Comparison of ENCODE assay signal across 10 cellular contexts in genomic region chr12:116053479-116054195, GRCh38.
A peak's percentile ranks its signal among the peaks of the same experiment; 100 is the strongest.
DNase-seq lines count a peak whose midpoint lies in the region; ATAC-seq, FAIRE-seq and TF ChIP-seq lines count a peak whose summit lies in the region.
"Had no signal": no experiment of that assay in that cellular context is flagged by ENCODE, and none has a peak within 500 bp of the region (broad histone marks: within the 10 kb centered on the region; RNA-seq: fewer than 3 reads in every experiment).

No MANE protein-coding gene starts in this region.

- H3K4me3 Mint-ChIP-seq in stimulated activated naive B cell treated with anti-CD40 and anti-IgM and Interleukin-4, amounts not matched to agents 10 μg/mL and 1 μg/mL and 100 μg/mL, for 72 hours, result no peak overlapping the region
- H3K4me3 Mint-ChIP-seq in activated T-helper 2 cell treated with anti-CD3 and anti-CD28 coated beads, Interferon-gamma antibody, Interleukin-2, Interleukin-4, amounts not matched to agents 10 μg/mL and 5 μg/mL and 100 μg/mL, durations not matched to agents 14 hours and 24 hours and 36 hours (ENCODE audit: low read depth), result no peak overlapping the region
- H3K4me3 Mint-ChIP-seq: activated CD4-positive, alpha-beta T cell treated with anti-CD3 and anti-CD28 coated beads, Interleukin-2, amount 10 ng/mL, durations not matched to agents 24 days and 14 days had no signal

- H3K36me3 ChIP-seq in bronchial epithelial cell (ENCODE audit: control insufficient read depth, insufficient read depth, low read length), result no peaks in the 10 kb centered on the region

- peaks cover 26 to 35% of the 10 kb centered on the region in 2 donors for H3K4me1 Mint-ChIP-seq in stimulated activated naive B cell treated with anti-CD40 and anti-IgM and Interleukin-4, amounts not matched to agents 10 μg/mL and 1 μg/mL and 100 μg/mL, for 72 hours
- H3K4me1 Mint-ChIP-seq in activated T-helper 2 cell treated with anti-CD3 and anti-CD28 coated beads, Interferon-gamma antibody, Interleukin-2, Interleukin-4, amounts not matched to agents 10 μg/mL and 5 μg/mL and 100 μg/mL, durations not matched to agents 14 hours and 24 hours and 36 hours (ENCODE audit: low read depth), result peaks cover 36% of the 10 kb centered on the region

- H3K4me3 ChIP-seq in bronchial epithelial cell (ENCODE audit: low read depth, low read length), result no peak overlapping the region

- ATAC-seq in left lobe of liver (peak; percentile 90), HG02870 (IDR thresholded peaks at IDR 0.05; ENCODE audit: unreplicated experiment) (no peak), HG03135 (IDR thresholded peaks at IDR 0.05; ENCODE audit: unreplicated experiment) (no peak)
- ATAC-seq in stimulated activated naive B cell treated with anti-CD40 and anti-IgM and Interleukin-4, amounts not matched to agents 10 μg/mL and 1 μg/mL and 100 μg/mL, for 72 hours (replicated peaks), result peak; percentile 48 to 53

- H3K27me3 ChIP-seq in bronchial epithelial cell (ENCODE audit: control insufficient read depth, insufficient read depth, low read length), result no peaks in the 10 kb centered on the region

- TF ChIP-seq CTCF in bronchial epithelial cell (IDR thresholded peaks at IDR 0.05; ENCODE audit: insufficient read depth, low read length, severe bottlenecking), result no peak

- DNase-seq in HS-5 (ENCODE audit: low read depth) (peak; percentile 11), bronchial epithelial cell (ENCODE audit: low read depth) (peak; percentile 41), left lobe of liver (ENCODE audit: low spot score) (peak; percentile 86), NK-92 (lab: John Stamatoyannopoulos, UW; ENCODE audit: unreplicated experiment) (no peak)
- DNase-seq in stimulated activated naive B cell treated with anti-CD40 and anti-IgM and Interleukin-4, amounts not matched to agents 10 μg/mL and 1 μg/mL and 100 μg/mL, for 72 hours, result no peak
- DNase-seq in activated T-helper 2 cell treated with anti-CD3 and anti-CD28 coated beads, Interferon-gamma antibody, Interleukin-2, Interleukin-4, amounts not matched to agents 10 μg/mL and 5 μg/mL and 100 μg/mL, durations not matched to agents 14 hours and 24 hours and 36 hours (ENCODE audit: low spot score), result no peak
- DNase-seq: activated CD4-positive, alpha-beta T cell treated with anti-CD3 and anti-CD28 coated beads, Interleukin-2, amount 10 ng/mL, durations not matched to agents 24 days and 14 days; NCI-H526 had no signal

- intact Hi-C loops in activated T-helper 2 cell treated with anti-CD3 and anti-CD28 coated beads, Interferon-gamma antibody, Interleukin-2, Interleukin-4, amounts not matched to agents 10 μg/mL and 5 μg/mL and 100 μg/mL, durations not matched to agents 14 hours and 24 hours and 36 hours (cut with micrococcal nuclease), result no loop called here

- H3K27ac Mint-ChIP-seq in stimulated activated naive B cell treated with anti-CD40 and anti-IgM and Interleukin-4, amounts not matched to agents 10 μg/mL and 1 μg/mL and 100 μg/mL, for 72 hours, result no peak overlapping the region
- H3K27ac Mint-ChIP-seq in activated T-helper 2 cell treated with anti-CD3 and anti-CD28 coated beads, Interferon-gamma antibody, Interleukin-2, Interleukin-4, amounts not matched to agents 10 μg/mL and 5 μg/mL and 100 μg/mL, durations not matched to agents 14 hours and 24 hours and 36 hours, result no peak overlapping the region
- H3K27ac Mint-ChIP-seq: activated CD4-positive, alpha-beta T cell treated with anti-CD3 and anti-CD28 coated beads, Interleukin-2, amount 10 ng/mL, durations not matched to agents 24 days and 14 days had no signal

- no peaks in the 10 kb centered on the region for H3K27me3 Mint-ChIP-seq in stimulated activated naive B cell treated with anti-CD40 and anti-IgM and Interleukin-4, amounts not matched to agents 10 μg/mL and 1 μg/mL and 100 μg/mL, for 72 hours
- no peaks in the 10 kb centered on the region for H3K27me3 Mint-ChIP-seq in activated T-helper 2 cell treated with anti-CD3 and anti-CD28 coated beads, Interferon-gamma antibody, Interleukin-2, Interleukin-4, amounts not matched to agents 10 μg/mL and 5 μg/mL and 100 μg/mL, durations not matched to agents 14 hours and 24 hours and 36 hours (ENCODE audit: low read depth)
- H3K27me3 Mint-ChIP-seq: activated CD4-positive, alpha-beta T cell treated with anti-CD3 and anti-CD28 coated beads, Interleukin-2, amount 10 ng/mL, durations not matched to agents 24 days and 14 days had no signal

- H3K9me3 Mint-ChIP-seq in stimulated activated naive B cell treated with anti-CD40 and anti-IgM and Interleukin-4, amounts not matched to agents 10 μg/mL and 1 μg/mL and 100 μg/mL, for 72 hours, result no peaks in the 10 kb centered on the region
- H3K9me3 Mint-ChIP-seq in activated T-helper 2 cell treated with anti-CD3 and anti-CD28 coated beads, Interferon-gamma antibody, Interleukin-2, Interleukin-4, amounts not matched to agents 10 μg/mL and 5 μg/mL and 100 μg/mL, durations not matched to agents 14 hours and 24 hours and 36 hours, result no peaks in the 10 kb centered on the region
- H3K9me3 Mint-ChIP-seq: activated CD4-positive, alpha-beta T cell treated with anti-CD3 and anti-CD28 coated beads, Interleukin-2, amount 10 ng/mL, durations not matched to agents 24 days and 14 days had no signal

- no peak for FAIRE-seq in bronchial epithelial cell (lab: Jason Lieb, UNC)

- H3K36me3 Mint-ChIP-seq in stimulated activated naive B cell treated with anti-CD40 and anti-IgM and Interleukin-4, amounts not matched to agents 10 μg/mL and 1 μg/mL and 100 μg/mL, for 72 hours, result peaks cover 3% of the 10 kb centered on the region in 2 donors
- no peaks in the 10 kb centered on the region for H3K36me3 Mint-ChIP-seq in activated T-helper 2 cell treated with anti-CD3 and anti-CD28 coated beads, Interferon-gamma antibody, Interleukin-2, Interleukin-4, amounts not matched to agents 10 μg/mL and 5 μg/mL and 100 μg/mL, durations not matched to agents 14 hours and 24 hours and 36 hours (ENCODE audit: low read depth)

Comparison
In these comparisons a context has a peak if more than half of its experiments do, and no peak if none do; other contexts are left out.
1. DNase-seq: peak in HS-5 (single experiment), bronchial epithelial cell (single experiment) and left lobe of liver (single experiment); none in stimulated activated naive B cell treated with anti-CD40 and anti-IgM and Interleukin-4, amounts not matched to agents 10 μg/mL and 1 μg/mL and 100 μg/mL, for 72 hours (single experiment), activated T-helper 2 cell treated with anti-CD3 and anti-CD28 coated beads, Interferon-gamma antibody, Interleukin-2, Interleukin-4, amounts not matched to agents 10 μg/mL and 5 μg/mL and 100 μg/mL, durations not matched to agents 14 hours and 24 hours and 36 hours (single experiment) and NK-92 (single experiment).
2. ATAC-seq: peak in left lobe of liver (single experiment) and stimulated activated naive B cell treated with anti-CD40 and anti-IgM and Interleukin-4, amounts not matched to agents 10 μg/mL and 1 μg/mL and 100 μg/mL, for 72 hours (2 of 2); none in HG02870 (single experiment) and HG03135 (single experiment).